Comparison of ENCODE assay signal across 9 cellular contexts in the genomic region with DNA sequence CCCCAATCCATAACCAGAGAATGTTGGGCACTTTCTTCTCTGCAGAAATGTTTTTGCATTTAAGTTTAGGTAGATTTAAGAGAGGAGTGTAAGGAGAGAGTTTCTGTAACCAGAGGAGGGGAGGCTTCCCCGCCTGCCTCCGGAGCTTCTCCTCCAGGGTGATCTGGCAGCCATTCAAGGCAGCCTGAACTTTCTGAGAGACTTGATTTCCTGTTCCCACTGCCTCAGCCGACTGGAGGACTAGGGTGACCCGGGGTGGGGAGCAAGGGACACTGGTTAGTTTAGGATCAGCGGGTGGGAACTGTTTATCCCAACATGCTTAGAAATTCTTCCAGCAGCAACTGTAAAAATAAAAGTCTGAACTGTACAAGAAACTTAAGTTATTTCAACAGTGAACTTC. TPM values are rescaled to one million over a fixed set of nuclear protein-coding genes. Genes with fewer than 3 reads are reported as not detected.
A peak's percentile ranks its signal among the peaks of the same experiment; 100 is the strongest.
DNase-seq lines count a peak whose midpoint lies in the region; ATAC-seq, FAIRE-seq and TF ChIP-seq lines count a peak whose summit lies in the region.
"Had no signal": no experiment of that assay in that cellular context is flagged by ENCODE, and none has a peak within 500 bp of the region (broad histone marks: within the 10 kb centered on the region; RNA-seq: fewer than 3 reads in every experiment).

No MANE protein-coding gene starts in this region.

- BruUV-seq in Panc1 (replicated peaks; lab: Mats Ljungman, UMichigan) (no TSS peak), endothelial cell of umbilical vein (replicated peaks; lab: Mats Ljungman, UMichigan) (no TSS peak)

- no peaks in the 10 kb centered on the region for H3K36me3 Mint-ChIP-seq in CD8-positive, alpha-beta T cell
- H3K36me3 Mint-ChIP-seq in nephron progenitor cell (ENCODE audit: low read depth): no peaks in the 10 kb centered on the region

- no peak for FAIRE-seq in endothelial cell of umbilical vein (lab: Jason Lieb, UNC)

- POLR2A ChIA-PET in CD8-positive, alpha-beta T cell (lab: Charles Lee): interaction anchor here (0.6 to 3.2 kb wide), 5 partner anchors 15 to 57 kb away, joined by 3 to 30 read pairs (median 15); no protein-coding TSS in a partner anchor
- POLR2A ChIA-PET in Panc1 (lab: Charles Lee) (no interaction called here), endothelial cell of umbilical vein (lab: Charles Lee) (no interaction called here)

- H3K9me3 ChIP-seq in CD8-positive, alpha-beta T cell (ENCODE audit: low read length): no peaks in the 10 kb centered on the region
- H3K9me3 ChIP-seq in Panc1 (ENCODE audit: control insufficient read depth, insufficient read depth, low read depth, low read length) (no peaks in the 10 kb centered on the region), endothelial cell of umbilical vein (replicated peaks; ENCODE audit: control insufficient read depth, insufficient read depth, low read length) (no peaks in the 10 kb centered on the region)

- H3K36me3 ChIP-seq in CD8-positive, alpha-beta T cell (ENCODE audit: insufficient read depth, low read length): no peaks in the 10 kb centered on the region
- no peaks in the 10 kb centered on the region for H3K36me3 ChIP-seq in Panc1 (ENCODE audit: control insufficient read depth, insufficient read depth, low read length)
- no peaks in the 10 kb centered on the region for H3K36me3 ChIP-seq in endothelial cell of umbilical vein (ENCODE audit: control insufficient read depth in 2 of 2, extremely low read depth in 1 of 2, insufficient read depth in 2 of 2, low read length in 2 of 2)

- peak overlapping the region; percentile 33 for H3K9ac ChIP-seq in endothelial cell of umbilical vein (replicated peaks; ENCODE audit: extremely low read depth, insufficient read depth, low read length)

- H3K4me3 ChIP-seq in CD8-positive, alpha-beta T cell (ENCODE audit: low read depth, low read length): peak overlapping the region; percentile 5
- H3K4me3 ChIP-seq in Panc1 (ENCODE audit: low read depth in 2 of 2, low read length in 2 of 2): no peak overlapping the region
- H3K4me3 ChIP-seq in endothelial cell of umbilical vein (replicated peaks in 1 of 3; ENCODE audit: insufficient read depth in 1 of 3, low read depth in 1 of 3, low read length in 3 of 3): no peak overlapping the region

- no peaks in the 10 kb centered on the region for H3K9me3 Mint-ChIP-seq in CD8-positive, alpha-beta T cell
- peaks cover 24% of the 10 kb centered on the region for H3K9me3 Mint-ChIP-seq in nephron progenitor cell

- H3K4me1 Mint-ChIP-seq in CD8-positive, alpha-beta T cell (ENCODE audit: low read depth): peaks cover 73% of the 10 kb centered on the region
- H3K4me1 Mint-ChIP-seq in nephron progenitor cell: peaks cover 30% of the 10 kb centered on the region

- dilution Hi-C loops in endothelial cell of umbilical vein (cut with MboI; ENCODE audit: extremely low pct_ligation_motif_present, low sequenced_read_pairs): no loop called here

- H3K9me1 ChIP-seq in endothelial cell of umbilical vein (replicated peaks; ENCODE audit: control insufficient read depth, extremely low read depth, insufficient read depth, low read length): no peaks in the 10 kb centered on the region

- no peaks in the 10 kb centered on the region for H3K27me3 ChIP-seq in CD8-positive, alpha-beta T cell (ENCODE audit: insufficient read depth, low read length)
- no peaks in the 10 kb centered on the region for H3K27me3 ChIP-seq in Panc1 (ENCODE audit: control insufficient read depth, insufficient read depth, low read length)
- no peaks in the 10 kb centered on the region for H3K27me3 ChIP-seq in endothelial cell of umbilical vein (ENCODE audit: control insufficient read depth in 2 of 2, insufficient read depth in 2 of 2, low read length in 2 of 2)

- H2AFZ ChIP-seq in endothelial cell of umbilical vein (ENCODE audit: low read depth, low read length): peak overlapping the region; percentile 5

- no peaks in the 10 kb centered on the region for H4K20me1 ChIP-seq in endothelial cell of umbilical vein (replicated peaks; ENCODE audit: control insufficient read depth, extremely low read depth, insufficient read depth, low read length)

- peaks cover 69% of the 10 kb centered on the region for H3K4me1 ChIP-seq in CD8-positive, alpha-beta T cell (ENCODE audit: insufficient read depth, low read length)
- H3K4me1 ChIP-seq in Panc1 (ENCODE audit: control insufficient read depth, insufficient read depth, low read length) (peaks cover 7% of the 10 kb centered on the region; the same call in 1 of the 2 replicates), endothelial cell of umbilical vein (ENCODE audit: control insufficient read depth, extremely low read depth, insufficient read depth, low read length) (peaks cover 20% of the 10 kb centered on the region)

- CTCF ChIA-PET in CD8-positive, alpha-beta T cell (lab: Charles Lee): interaction anchor here (1.9 to 2.2 kb wide), 2 partner anchors 29 to 459 kb away, joined by 6 to 7 read pairs; no protein-coding TSS in a partner anchor
- CTCF ChIA-PET in Panc1 (lab: Charles Lee): no interaction called here
- CTCF ChIA-PET in endothelial cell of umbilical vein (lab: Charles Lee): interaction anchor here (1.0 to 1.6 kb wide), 3 partner anchors 12 to 617 kb away, joined by 3 to 4 read pairs (median 3); no protein-coding TSS in a partner anchor

- DNase-seq in CD8-positive, alpha-beta T cell: peak in 3 of 7 experiments; percentile 21 to 50 (median 24)
- DNase-seq in Panc1 (ENCODE audit: low read depth, low spot score): no peak
- DNase-seq in endothelial cell of umbilical vein (ENCODE audit: low read depth, low spot score): no peak
- DNase-seq in nephron progenitor cell: no peak
- DNase-seq in NK-92 treated with Interleukin-12 subunit alpha and Interleukin-12 subunit beta, amount 100 ng/mL, for 24 hours (lab: John Stamatoyannopoulos, UW): no peak
- DNase-seq in DMS79 (lab: John Stamatoyannopoulos, UW): no peak
- DNase-seq in RKO (ENCODE audit: low spot score): no peak

- TF ChIP-seq CTCF in CD8-positive, alpha-beta T cell (IDR thresholded peaks at IDR 0.05): no peak
- TF ChIP-seq CTCF in Panc1 (IDR thresholded peaks at IDR 0.05): no peak
- TF ChIP-seq CTCF in endothelial cell of umbilical vein (IDR thresholded peaks at IDR 0.05; ENCODE audit: extremely low read depth in 1 of 2, insufficient read depth in 1 of 2, low read depth in 1 of 2, low read length in 2 of 2): no peak
- no peak for TF ChIP-seq CTCF in nephron progenitor cell (IDR thresholded peaks at IDR 0.05)

- intact Hi-C loops in CD8-positive, alpha-beta T cell (cut with DNase I, micrococcal nuclease): loop anchor here (5.0 kb wide), 2 partner anchors 42 to 63 kb away; no protein-coding TSS in a partner anchor
- intact Hi-C loops in Panc1 (cut with micrococcal nuclease; ENCODE audit: unreplicated experiment) (loop anchor here (5.0 kb wide), 1 partner anchor 47 kb away; no protein-coding TSS in a partner anchor), endothelial cell of umbilical vein (cut with micrococcal nuclease) (loop anchor here (1.0 to 2.0 kb wide), 3 partner anchors 51 to 139 kb away; no protein-coding TSS in a partner anchor)

- H3K27ac Mint-ChIP-seq in CD8-positive, alpha-beta T cell: peak overlapping the region; percentile 96
- H3K27ac Mint-ChIP-seq in nephron progenitor cell: peak overlapping the region; percentile 47

- H3K79me2 ChIP-seq in endothelial cell of umbilical vein (ENCODE audit: control insufficient read depth, insufficient read depth, low read length): no peaks in the 10 kb centered on the region

- TF ChIP-seq POLR2A in endothelial cell of umbilical vein (IDR thresholded peaks at IDR 0.05; ENCODE audit: low read depth, low read length): no peak

- H3K27ac ChIP-seq in CD8-positive, alpha-beta T cell (ENCODE audit: low read depth, low read length): peak overlapping the region; percentile 30
- peak overlapping the region; percentile 92 for H3K27ac ChIP-seq in Panc1 (ENCODE audit: low read length)
- peak overlapping the region; percentile 92 for H3K27ac ChIP-seq in endothelial cell of umbilical vein (ENCODE audit: insufficient read depth, low read depth, low read length)

- ATAC-seq in CD8-positive, alpha-beta T cell: no peak
- ATAC-seq in Panc1 (peak; percentile 85), GM21423 (IDR thresholded peaks at IDR 0.05; ENCODE audit: unreplicated experiment) (no peak)

- H3K4me3 Mint-ChIP-seq in CD8-positive, alpha-beta T cell: peak overlapping the region; percentile 54
- no peak overlapping the region for H3K4me3 Mint-ChIP-seq in nephron progenitor cell

- H3K27me3 Mint-ChIP-seq in CD8-positive, alpha-beta T cell (ENCODE audit: low read depth): no peaks in the 10 kb centered on the region
- no peaks in the 10 kb centered on the region for H3K27me3 Mint-ChIP-seq in nephron progenitor cell (ENCODE audit: low read depth, poor library complexity)

- in situ Hi-C loops in Panc1 (cut with HindIII; ENCODE audit: low pct_unique_long_range_greater_than_20kb, low sequenced_read_pairs): no loop called here

- peak overlapping the region; percentile 57 for H3K4me2 ChIP-seq in endothelial cell of umbilical vein (ENCODE audit: insufficient read depth, low read length)

TF ChIP-seq in endothelial cell of umbilical vein, 7 proteins besides CTCF, POLR2A, EP300 and RAD21 (continues in another document):
- TF ChIP-seq FOS (IDR thresholded peaks at IDR 0.05; ENCODE audit: borderline replicate concordance, insufficient read depth, low read length): no peak
- peak; percentile 7 for TF ChIP-seq GATA2 (IDR thresholded peaks at IDR 0.05; ENCODE audit: insufficient read depth, insufficient read length, low read depth, low read length)

RNA-seq across cellular contexts. Expression of gene FAM9C, which starts 15.1 kb away (rescaled TPM):
- not detected for total RNA-seq in CD8-positive, alpha-beta T cell
- total RNA-seq in Panc1 (2021; ENCODE audit: unreplicated experiment): not detected
- polyA plus RNA-seq in Panc1 (2012; ENCODE audit: insufficient read length): not detected
- total RNA-seq in endothelial cell of umbilical vein: not detected in 2 replicates
- not detected in 2 replicates for polyA plus RNA-seq in endothelial cell of umbilical vein
- polyA plus RNA-seq in endothelial cell of umbilical vein (2011; cell fraction: cytosol; rRNA removed): not detected in 2 replicates
- polyA plus RNA-seq in endothelial cell of umbilical vein (2011; cell fraction: nucleus; rRNA removed): not detected in 2 replicates
- not detected in 2 replicates for polyA plus RNA-seq in endothelial cell of umbilical vein (2012)
- not detected in 2 replicates for polyA minus RNA-seq in endothelial cell of umbilical vein
- not detected for polyA minus RNA-seq in endothelial cell of umbilical vein (2011; cell fraction: cytosol; rRNA and poly(A)+ RNA removed)
- polyA minus RNA-seq in endothelial cell of umbilical vein (2011; cell fraction: nucleus; rRNA and poly(A)+ RNA removed): not detected in 2 replicates
- total RNA-seq: pulmonary artery endothelial cell had no signal

RNA-seq across cellular contexts. Expression of gene TMSB4X, which starts 54.4 kb away (rescaled TPM):
- total RNA-seq in CD8-positive, alpha-beta T cell: 1,000 to 10,000 TPM; 2,374 to 2,465 TPM
- total RNA-seq in Panc1 (2021; ENCODE audit: unreplicated experiment): 2,928 TPM
- polyA plus RNA-seq in Panc1 (2012; ENCODE audit: insufficient read length): 5,442 TPM
- total RNA-seq in endothelial cell of umbilical vein: 6,742 and 6,858 TPM in 2 replicates
- polyA plus RNA-seq in endothelial cell of umbilical vein: 4,136 and 4,540 TPM in 2 replicates
- 5,392 and 6,117 TPM in 2 replicates for polyA plus RNA-seq in endothelial cell of umbilical vein (2011; cell fraction: cytosol; rRNA removed)
- polyA plus RNA-seq in endothelial cell of umbilical vein (2011; cell fraction: nucleus; rRNA removed): 1,581 and 1,597 TPM in 2 replicates
- polyA plus RNA-seq in endothelial cell of umbilical vein (2012): 9,118 and 13,019 TPM in 2 replicates
- polyA minus RNA-seq in endothelial cell of umbilical vein: 2,966 and 3,319 TPM in 2 replicates
- 185 TPM for polyA minus RNA-seq in endothelial cell of umbilical vein (2011; cell fraction: cytosol; rRNA and poly(A)+ RNA removed)
- polyA minus RNA-seq in endothelial cell of umbilical vein (2011; cell fraction: nucleus; rRNA and poly(A)+ RNA removed): 736 and 796 TPM in 2 replicates

Comparison
In these comparisons a context has a peak if more than half of its experiments do, and no peak if none do; other contexts are left out.
1. H3K27ac ChIP-seq: peak in every context shown above with its lines; median percentile 92 in Panc1; 92 in endothelial cell of umbilical vein; 30 in CD8-positive, alpha-beta T cell.